In genomic region chr11:130602700-130603584, GRCh38 we compare ENCODE assay signal across 23 cellular contexts.
DNase-seq lines count a peak whose midpoint lies in the region; ATAC-seq and TF ChIP-seq lines count a peak whose summit lies in the region.
"Had no signal": no experiment of that assay in that cellular context is flagged by ENCODE, and none has a peak within 500 bp of the region (broad histone marks: within the 10 kb centered on the region; RNA-seq: fewer than 3 reads in every experiment).

No MANE protein-coding gene starts in this region.

- no peaks in the 10 kb centered on the region for H3K36me3 Mint-ChIP-seq in brain
- no peaks in the 10 kb centered on the region for H3K36me3 Mint-ChIP-seq in neural crest cell (ENCODE audit: low read depth)
- H3K36me3 Mint-ChIP-seq: CD4-positive, alpha-beta memory T cell; IgD-negative memory B cell; naive thymus-derived CD8-positive, alpha-beta T cell; WTC11 had no signal

- no peak for ATAC-seq in GM21723 (IDR thresholded peaks at IDR 0.05; ENCODE audit: unreplicated experiment)
- ATAC-seq: GM12878; naive thymus-derived CD8-positive, alpha-beta T cell; WTC11 had no signal

- H3K4me1 Mint-ChIP-seq in brain (peaks cover 50% of the 10 kb centered on the region), neural crest cell (peaks cover 26% of the 10 kb centered on the region)
- H3K4me1 Mint-ChIP-seq: CD4-positive, alpha-beta memory T cell; IgD-negative memory B cell; naive thymus-derived CD8-positive, alpha-beta T cell had no signal

- in situ Hi-C loops in ACHN (cut with HindIII; ENCODE audit: low pct_ligation_motif_present, low pct_unique_long_range_greater_than_20kb, low sequenced_read_pairs) = no loop called here

- H3K27me3 ChIP-seq in MG63 = no peaks in the 10 kb centered on the region
- H3K27me3 ChIP-seq: adrenal gland had no signal

- H3K27ac Mint-ChIP-seq in brain (peak overlapping the region in 3 of 5 experiments; percentile 57 to 65 (median 59)), neural crest cell (ENCODE audit: unreplicated experiment) (peak overlapping the region; percentile 30)
- H3K27ac Mint-ChIP-seq: CD4-positive, alpha-beta memory T cell; IgD-negative memory B cell; naive thymus-derived CD8-positive, alpha-beta T cell; WTC11 had no signal

- H3K4me3 ChIP-seq in MG63 = no peak overlapping the region
- H3K4me3 ChIP-seq: adrenal gland, GM12878 had no signal

- H3K27me3 Mint-ChIP-seq in brain = no peaks in the 10 kb centered on the region
- H3K27me3 Mint-ChIP-seq in neural crest cell (ENCODE audit: low read depth) = no peaks in the 10 kb centered on the region

- H3K9me3 ChIP-seq in MG63 = no peaks in the 10 kb centered on the region
- H3K9me3 ChIP-seq: adrenal gland had no signal

- no peak for TF ChIP-seq CTCF in brain (conservative IDR thresholded peaks at IDR 0.05)
- no peak for TF ChIP-seq CTCF in neural crest cell (conservative IDR thresholded peaks at IDR 0.05)

- peak; percentile 37 for DNase-seq in COR-L47 (lab: John Stamatoyannopoulos, UW)
- peak; percentile 88 to 89 for DNase-seq in NCI-H526 (lab: John Stamatoyannopoulos, UW)
- no peak for DNase-seq in neural crest cell (ENCODE audit: low read depth, low spot score)
- DNase-seq in MG63 = no peak
- DNase-seq in ACHN = no peak
- no peak for DNase-seq in C1 segment of cervical spinal cord (lab: John Stamatoyannopoulos, UW)
- DNase-seq: activated CD4-positive, alpha-beta T cell treated with anti-CD3 and anti-CD28 coated beads, Interleukin-2, amount 50 U/mL, for 4 hours; activated CD8-positive, alpha-beta memory T cell treated with anti-CD3 and anti-CD28 coated beads, Interleukin-2, amount 50 U/mL, for 48 hours; activated effector memory CD4-positive, alpha-beta T cell treated with anti-CD3 and anti-CD28 coated beads, Interleukin-2, amount 50 U/mL, for 16 hours; CD4-positive, alpha-beta memory T cell; DMS79 treated with DMSO at 0.1 percent for 48 hours; glutamatergic neuron; HCEC 1CT; mesendoderm; naive thymus-derived CD8-positive, alpha-beta T cell; NCI-H146; NK-92 treated with Interleukin-12 subunit alpha and Interleukin-12 subunit beta, amount 100 ng/mL, for 24 hours had no signal

- H3K9me3 Mint-ChIP-seq in brain (peaks cover 0 to 4% (median 0%) of the 10 kb centered on the region in 5 experiments), neural crest cell (peaks cover 3% of the 10 kb centered on the region)
- H3K9me3 Mint-ChIP-seq: CD4-positive, alpha-beta memory T cell; WTC11 had no signal

- no peaks in the 10 kb centered on the region for H3K36me3 ChIP-seq in MG63
- H3K36me3 ChIP-seq: adrenal gland had no signal

- H3K4me3 Mint-ChIP-seq in brain (peak overlapping the region in 1 of 5 experiments; percentile 18), neural crest cell (no peak overlapping the region)
- H3K4me3 Mint-ChIP-seq: CD4-positive, alpha-beta memory T cell; IgD-negative memory B cell; naive thymus-derived CD8-positive, alpha-beta T cell; WTC11 had no signal

Comparison
In these comparisons a context has a peak if more than half of its experiments do, and no peak if none do; other contexts are left out.
1. DNase-seq: peak in COR-L47 (single experiment) and NCI-H526 (2 of 2); none in neural crest cell (single experiment), MG63 (single experiment), ACHN (single experiment) and C1 segment of cervical spinal cord (0 of 14).